In genomic region chr1:11655263-11656079, GRCh38 we compare ENCODE assay signal across 8 cellular contexts. TPM values are rescaled to one million over a fixed set of nuclear protein-coding genes. Genes with fewer than 3 reads are reported as not detected.
DNase-seq lines count a peak whose midpoint lies in the region; ATAC-seq lines count a peak whose summit lies in the region.

No MANE protein-coding gene starts in this region.

- no peak overlapping the region for H3K27ac Mint-ChIP-seq in activated CD8-positive, alpha-beta T cell treated with anti-CD3 and anti-CD28 coated beads, Interleukin-2, amount 10 ng/mL, durations not matched to agents 7 days and 5 days
- H3K27ac Mint-ChIP-seq in stimulated activated naive B cell treated with anti-CD40 and anti-IgM and Interleukin-4, amounts not matched to agents 10 μg/mL and 1 μg/mL and 100 μg/mL, for 72 hours, result peak overlapping the region; percentile 71

- H3K36me3 Mint-ChIP-seq in activated CD8-positive, alpha-beta T cell treated with anti-CD3 and anti-CD28 coated beads, Interleukin-2, amount 10 ng/mL, durations not matched to agents 7 days and 5 days (ENCODE audit: low read depth), result peaks cover 27% of the 10 kb centered on the region
- H3K36me3 Mint-ChIP-seq in stimulated activated naive B cell treated with anti-CD40 and anti-IgM and Interleukin-4, amounts not matched to agents 10 μg/mL and 1 μg/mL and 100 μg/mL, for 72 hours, result peaks cover 5 to 9% of the 10 kb centered on the region in 2 donors

- H3K36me3 ChIP-seq in iPS-15b (ENCODE audit: control insufficient read depth, insufficient read depth, low read length), result peaks cover 8% of the 10 kb centered on the region

- CTCF ChIA-PET in activated CD8-positive, alpha-beta T cell treated with anti-CD3 and anti-CD28 coated beads, Interleukin-2, amount 10 ng/mL, durations not matched to agents 7 days and 5 days (lab: Charles Lee), result interaction anchor here (1.0 to 7.2 kb wide), 3 partner anchors 9 to 64 kb away, joined by 3 to 86 read pairs (median 25); partner anchors contain the start of gene FBXO6

- H3K4me3 ChIP-seq in iPS-15b (ENCODE audit: low read depth, low read length), result peak overlapping the region; percentile 53

- H3K4me1 ChIP-seq in iPS-15b (ENCODE audit: control insufficient read depth, insufficient read depth, low read length), result peaks cover 8% of the 10 kb centered on the region

- no peak overlapping the region for H3K9ac ChIP-seq in iPS-15b (ENCODE audit: low read depth, low read length)

- POLR2A ChIA-PET in activated CD8-positive, alpha-beta T cell treated with anti-CD3 and anti-CD28 coated beads, Interleukin-2, amount 10 ng/mL, durations not matched to agents 7 days and 5 days (lab: Charles Lee), result interaction anchor here (3.8 to 4.2 kb wide), 2 partner anchors 9 to 252 kb away, joined by 15 to 30 read pairs; partner anchors contain the start of gene FBXO6

- H3K4me3 Mint-ChIP-seq in activated CD8-positive, alpha-beta T cell treated with anti-CD3 and anti-CD28 coated beads, Interleukin-2, amount 10 ng/mL, durations not matched to agents 7 days and 5 days, result peak overlapping the region; percentile 74
- H3K4me3 Mint-ChIP-seq in stimulated activated naive B cell treated with anti-CD40 and anti-IgM and Interleukin-4, amounts not matched to agents 10 μg/mL and 1 μg/mL and 100 μg/mL, for 72 hours, result peak overlapping the region; percentile 80 to 87

- H3K4me1 Mint-ChIP-seq in activated CD8-positive, alpha-beta T cell treated with anti-CD3 and anti-CD28 coated beads, Interleukin-2, amount 10 ng/mL, durations not matched to agents 7 days and 5 days (ENCODE audit: low read depth), result peaks cover 30% of the 10 kb centered on the region
- peaks cover 10 to 21% of the 10 kb centered on the region in 2 donors for H3K4me1 Mint-ChIP-seq in stimulated activated naive B cell treated with anti-CD40 and anti-IgM and Interleukin-4, amounts not matched to agents 10 μg/mL and 1 μg/mL and 100 μg/mL, for 72 hours

- peaks cover 5% of the 10 kb centered on the region for H3K27me3 ChIP-seq in iPS-15b (ENCODE audit: control insufficient read depth, insufficient read depth, low read length)

- DNase-seq in NCI-H1417 (lab: John Stamatoyannopoulos, UW), result peak in 2 of 3 experiments; percentile 36 to 54
- no peak for DNase-seq in NCI-H1417 treated with DMSO at 0.1 percent for 48 hours (lab: John Stamatoyannopoulos, UW)
- no peak for DNase-seq in activated CD8-positive, alpha-beta T cell treated with anti-CD3 and anti-CD28 coated beads, Interleukin-2, amount 10 ng/mL, durations not matched to agents 7 days and 5 days
- DNase-seq in stimulated activated naive B cell treated with anti-CD40 and anti-IgM and Interleukin-4, amounts not matched to agents 10 μg/mL and 1 μg/mL and 100 μg/mL, for 72 hours, result no peak
- no peak for DNase-seq in NCI-H524 treated with DMSO at 0.1 percent for 48 hours (lab: John Stamatoyannopoulos, UW)
- DNase-seq in epidermal melanocyte (ENCODE audit: insufficient read length, low spot score), result no peak

- H3K9me3 Mint-ChIP-seq in activated CD8-positive, alpha-beta T cell treated with anti-CD3 and anti-CD28 coated beads, Interleukin-2, amount 10 ng/mL, durations not matched to agents 7 days and 5 days (ENCODE audit: insufficient read depth), result no peaks in the 10 kb centered on the region
- H3K9me3 Mint-ChIP-seq in stimulated activated naive B cell treated with anti-CD40 and anti-IgM and Interleukin-4, amounts not matched to agents 10 μg/mL and 1 μg/mL and 100 μg/mL, for 72 hours, result no peaks in the 10 kb centered on the region

- no peak for ATAC-seq in activated CD8-positive, alpha-beta T cell treated with anti-CD3 and anti-CD28 coated beads, Interleukin-2, amount 10 ng/mL, durations not matched to agents 7 days and 5 days
- no peak for ATAC-seq in stimulated activated naive B cell treated with anti-CD40 and anti-IgM and Interleukin-4, amounts not matched to agents 10 μg/mL and 1 μg/mL and 100 μg/mL, for 72 hours (replicated peaks)
- no peak for ATAC-seq in GM18511 (IDR thresholded peaks at IDR 0.05; ENCODE audit: unreplicated experiment)

- no peaks in the 10 kb centered on the region for H3K27me3 Mint-ChIP-seq in activated CD8-positive, alpha-beta T cell treated with anti-CD3 and anti-CD28 coated beads, Interleukin-2, amount 10 ng/mL, durations not matched to agents 7 days and 5 days (ENCODE audit: low read depth)
- no peaks in the 10 kb centered on the region for H3K27me3 Mint-ChIP-seq in stimulated activated naive B cell treated with anti-CD40 and anti-IgM and Interleukin-4, amounts not matched to agents 10 μg/mL and 1 μg/mL and 100 μg/mL, for 72 hours

- H3K9me3 ChIP-seq in iPS-15b (ENCODE audit: control insufficient read depth, insufficient read depth, low read length), result no peaks in the 10 kb centered on the region

RNA-seq across cellular contexts. Expression of gene FBXO44, which starts 0.8 kb away (rescaled TPM):
- 10 to 100 TPM; 39.7 to 42.3 TPM for total RNA-seq in activated CD8-positive, alpha-beta T cell treated with anti-CD3 and anti-CD28 coated beads, Interleukin-2, amount 10 ng/mL, durations not matched to agents 7 days and 5 days

RNA-seq across cellular contexts. Expression of gene FBXO2, which starts 1.2 kb away (rescaled TPM):
- total RNA-seq in activated CD8-positive, alpha-beta T cell treated with anti-CD3 and anti-CD28 coated beads, Interleukin-2, amount 10 ng/mL, durations not matched to agents 7 days and 5 days, result 1 to 10 TPM; 5.6 to 6.0 TPM

RNA-seq across cellular contexts. Expression of gene FBXO6, which starts 8.5 kb away (rescaled TPM):
- total RNA-seq in activated CD8-positive, alpha-beta T cell treated with anti-CD3 and anti-CD28 coated beads, Interleukin-2, amount 10 ng/mL, durations not matched to agents 7 days and 5 days, result 10 to 100 TPM; 61.6 to 62.2 TPM

RNA-seq across cellular contexts. Expression of gene MAD2L2, which starts 25.5 kb away (rescaled TPM):
- 100 to 1,000 TPM; 127 to 129 TPM for total RNA-seq in activated CD8-positive, alpha-beta T cell treated with anti-CD3 and anti-CD28 coated beads, Interleukin-2, amount 10 ng/mL, durations not matched to agents 7 days and 5 days

RNA-seq across cellular contexts. Expression of gene DRAXIN, which starts 36.0 kb away (rescaled TPM):
- total RNA-seq in activated CD8-positive, alpha-beta T cell treated with anti-CD3 and anti-CD28 coated beads, Interleukin-2, amount 10 ng/mL, durations not matched to agents 7 days and 5 days, result 1 to 10 TPM; 7.1 to 7.7 TPM

Comparison
In these comparisons a context has a peak if more than half of its experiments do, and no peak if none do; other contexts are left out.
1. DNase-seq: peak in NCI-H1417 (2 of 3); none in NCI-H1417 treated with DMSO at 0.1 percent for 48 hours (single experiment), activated CD8-positive, alpha-beta T cell treated with anti-CD3 and anti-CD28 coated beads, Interleukin-2, amount 10 ng/mL, durations not matched to agents 7 days and 5 days (single experiment), stimulated activated naive B cell treated with anti-CD40 and anti-IgM and Interleukin-4, amounts not matched to agents 10 μg/mL and 1 μg/mL and 100 μg/mL, for 72 hours (single experiment), NCI-H524 treated with DMSO at 0.1 percent for 48 hours (single experiment) and epidermal melanocyte (single experiment).